Comparison of ENCODE assay signal across 25 cellular contexts in the genomic region with DNA sequence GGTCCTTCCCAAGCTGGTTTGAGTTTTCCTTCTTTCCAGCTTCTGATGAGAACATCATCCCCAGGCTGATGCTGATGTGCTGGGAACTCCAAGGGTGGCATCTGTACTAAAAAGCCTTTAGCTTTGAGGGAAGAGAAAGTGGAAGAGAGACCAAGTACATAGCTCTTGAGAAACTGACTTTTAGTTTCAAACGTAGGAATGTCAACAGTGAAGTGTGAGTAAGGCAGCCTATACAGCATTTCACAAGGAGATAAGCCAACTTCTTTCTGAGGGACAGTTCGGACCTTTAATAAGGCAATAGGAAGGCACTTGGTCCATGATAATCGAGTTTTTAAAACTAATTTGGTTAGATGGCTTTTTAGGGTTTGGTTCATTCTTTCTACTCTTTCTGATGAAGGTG.
"Had no signal": no experiment of that assay in that cellular context is flagged by ENCODE, and none has a peak within 500 bp of the region (broad histone marks: within the 10 kb centered on the region; RNA-seq: fewer than 3 reads in every experiment).

No MANE protein-coding gene starts in this region.

- H3K27me3 ChIP-seq: adrenal gland had no signal

- H3K4me3 ChIP-seq: adrenal gland, K562 had no signal

- H3K27me3 Mint-ChIP-seq: activated CD4-positive, alpha-beta memory T cell treated with anti-CD3 and anti-CD28 coated beads for 36 hours; activated CD4-positive, alpha-beta T cell treated with anti-CD3 and anti-CD28 coated beads, Interleukin-2, amount 10 ng/mL, durations not matched to agents 7 days and 5 days; activated naive CD8-positive, alpha-beta T cell treated with anti-CD3 and anti-CD28 coated beads, Interleukin-2, amount 10 ng/mL, durations not matched to agents 7 days and 5 days had no signal

- H3K27ac Mint-ChIP-seq: activated CD4-positive, alpha-beta memory T cell treated with anti-CD3 and anti-CD28 coated beads for 36 hours; activated CD4-positive, alpha-beta T cell treated with anti-CD3 and anti-CD28 coated beads, Interleukin-2, amount 10 ng/mL, durations not matched to agents 7 days and 5 days; activated naive CD8-positive, alpha-beta T cell treated with anti-CD3 and anti-CD28 coated beads, Interleukin-2, amount 10 ng/mL, durations not matched to agents 7 days and 5 days; activated T-cell treated with anti-CD3 and anti-CD28 coated beads, Interleukin-2, amount 50 U/mL, for 72 hours; activated T-helper 2 cell treated with anti-CD3 and anti-CD28 coated beads, Interferon-gamma antibody, Interleukin-2, Interleukin-4, amounts not matched to agents 10 μg/mL and 5 μg/mL and 100 μg/mL, durations not matched to agents 14 hours and 24 hours and 36 hours had no signal

- H3K9ac ChIP-seq: SK-N-SH had no signal

- DNase-seq: activated CD4-positive, alpha-beta memory T cell treated with anti-CD3 and anti-CD28 coated beads for 36 hours; activated CD4-positive, alpha-beta T cell treated with anti-CD3 and anti-CD28 coated beads, Interleukin-2, amount 10 ng/mL, durations not matched to agents 7 days and 5 days; activated CD4-positive, CD25-positive, alpha-beta regulatory T cell; activated CD8-positive, alpha-beta memory T cell treated with anti-CD3 and anti-CD28 coated beads for 24 hours; activated naive CD4-positive, alpha-beta T cell treated with anti-CD3 and anti-CD28 coated beads, Interleukin-2, amount 50 U/mL, for 16 hours; activated naive CD8-positive, alpha-beta T cell treated with anti-CD3 and anti-CD28 coated beads, Interleukin-2, amount 10 ng/mL, durations not matched to agents 7 days and 5 days; activated T-cell treated with anti-CD3 and anti-CD28 coated beads, Interleukin-2, amount 50 U/mL, for 72 hours; adrenal gland; anterior cingulate cortex; Karpas-422; MM.1S; NCI-H1105; NCI-H1436; NCI-H1694 treated with DMSO at 0.1 percent for 48 hours; NCI-H2029 treated with DMSO at 0.1 percent for 48 hours; NCI-H510A treated with DMSO at 0.1 percent for 48 hours; NCI-H69; NK-92 treated with Interleukin-12 subunit alpha and Interleukin-12 subunit beta, amount 100 ng/mL, for 24 hours; OCI-M1; RPMI8226; SK-N-SH; T-helper 1 cell had no signal

- H3K27ac ChIP-seq: adrenal gland, VCaP had no signal

- H3K36me3 ChIP-seq: adrenal gland had no signal

- H3K4me3 Mint-ChIP-seq: activated CD4-positive, alpha-beta memory T cell treated with anti-CD3 and anti-CD28 coated beads for 36 hours; activated CD4-positive, alpha-beta T cell treated with anti-CD3 and anti-CD28 coated beads, Interleukin-2, amount 10 ng/mL, durations not matched to agents 7 days and 5 days; activated naive CD8-positive, alpha-beta T cell treated with anti-CD3 and anti-CD28 coated beads, Interleukin-2, amount 10 ng/mL, durations not matched to agents 7 days and 5 days; activated T-cell treated with anti-CD3 and anti-CD28 coated beads, Interleukin-2, amount 50 U/mL, for 72 hours had no signal
